In the genomic region with DNA sequence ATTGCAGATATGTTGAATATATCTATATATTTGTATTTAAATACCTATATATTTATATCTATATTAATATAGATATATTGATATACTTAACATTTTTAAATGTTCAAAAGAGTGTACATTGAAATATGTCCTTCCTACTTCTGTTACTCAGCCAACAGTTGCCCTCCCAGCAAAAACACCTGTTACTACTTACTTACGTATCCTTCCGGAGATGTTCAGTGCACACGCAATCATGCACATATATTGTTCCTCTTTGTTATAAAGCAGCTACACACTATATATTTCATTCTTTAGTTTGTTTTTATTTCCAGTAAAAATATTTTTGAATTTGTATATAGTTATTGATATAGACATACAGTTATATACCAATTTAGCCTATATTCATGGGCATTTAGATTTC, we compare ENCODE assay signal across 10 cellular contexts.
"Had no signal": no experiment of that assay in that cellular context is flagged by ENCODE, and none has a peak within 500 bp of the region (broad histone marks: within the 10 kb centered on the region; RNA-seq: fewer than 3 reads in every experiment).

No MANE protein-coding gene starts in this region.

- H2AFZ ChIP-seq: GM23248, GM23338 had no signal

- DNase-seq: GM23248, GOT3, H7, HCEC 1CT, HFFc6 had no signal

- H3K9me3 Mint-ChIP-seq: GM23338, HFFc6 had no signal

- H3K4me1 ChIP-seq: HAP-1 had no signal

- H3K4me3 Mint-ChIP-seq: GM23338, HFFc6 had no signal

- H3K36me3 ChIP-seq: HAP-1 had no signal

- H3K27ac Mint-ChIP-seq: GM23338, HFFc6 had no signal

- H3K9me3 ChIP-seq: HAP-1 had no signal

- H3K4me1 Mint-ChIP-seq: GM23338 had no signal

- H3K27ac ChIP-seq: GM23248 had no signal

- H3K4me2 ChIP-seq: GM23338 had no signal

- ATAC-seq: GM23338, HCT116 had no signal

- H3K4me3 ChIP-seq: GM23248, GM23338, HAP-1 had no signal

- H3K9ac ChIP-seq: GM23248 had no signal

- FAIRE-seq: H1, H54 had no signal
